ENCODE assay signal across 1 cellular context in genomic region chr6:7238526-7238899, GRCh38.
TF ChIP-seq lines count a peak whose summit lies in the region.

No MANE protein-coding gene starts in this region.

TF ChIP-seq in GM23338, 12 proteins besides CTCF, POLR2A, EP300 and RAD21 (continued from another document):
- TF ChIP-seq ZNF462 (CRISPR knock-in tag; IDR thresholded peaks at IDR 0.05) = no peak
- no peak for TF ChIP-seq EZH2 (IDR thresholded peaks at IDR 0.05; ENCODE audit: low read depth, unreplicated experiment)
- no peak for TF ChIP-seq POLR2AphosphoS5 (IDR thresholded peaks at IDR 0.05; ENCODE audit: low read depth)
- no peak for TF ChIP-seq EZH2phosphoT487 (IDR thresholded peaks at IDR 0.05; ENCODE audit: unreplicated experiment)
- no peak for TF ChIP-seq REST (IDR thresholded peaks at IDR 0.05; ENCODE audit: unreplicated experiment)
- TF ChIP-seq, protein P1, sequence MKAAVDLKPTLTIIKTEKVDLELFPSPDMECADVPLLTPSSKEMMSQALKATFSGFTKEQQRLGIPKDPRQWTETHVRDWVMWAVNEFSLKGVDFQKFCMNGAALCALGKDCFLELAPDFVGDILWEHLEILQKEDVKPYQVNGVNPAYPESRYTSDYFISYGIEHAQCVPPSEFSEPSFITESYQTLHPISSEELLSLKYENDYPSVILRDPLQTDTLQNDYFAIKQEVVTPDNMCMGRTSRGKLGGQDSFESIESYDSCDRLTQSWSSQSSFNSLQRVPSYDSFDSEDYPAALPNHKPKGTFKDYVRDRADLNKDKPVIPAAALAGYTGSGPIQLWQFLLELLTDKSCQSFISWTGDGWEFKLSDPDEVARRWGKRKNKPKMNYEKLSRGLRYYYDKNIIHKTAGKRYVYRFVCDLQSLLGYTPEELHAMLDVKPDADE (IDR thresholded peaks at IDR 0.05) = no peak
- TF ChIP-seq ZNF114 (CRISPR knock-in tag; IDR thresholded peaks at IDR 0.05) = no peak
- TF ChIP-seq STAT1 (IDR thresholded peaks at IDR 0.05; ENCODE audit: unreplicated experiment) = no peak
- no peak for TF ChIP-seq ZNF331 (CRISPR knock-in tag; IDR thresholded peaks at IDR 0.05; ENCODE audit: low read depth)
- TF ChIP-seq NANOG (IDR thresholded peaks at IDR 0.05; ENCODE audit: borderline replicate concordance) = no peak
- no peak for TF ChIP-seq CREB1 (CRISPR knock-in tag; IDR thresholded peaks at IDR 0.05; ENCODE audit: low read depth)
TF ChIP-seq in GM23338: peak in this region for 0.
